ENCODE assay signal across 8 cellular contexts in the genomic region with DNA sequence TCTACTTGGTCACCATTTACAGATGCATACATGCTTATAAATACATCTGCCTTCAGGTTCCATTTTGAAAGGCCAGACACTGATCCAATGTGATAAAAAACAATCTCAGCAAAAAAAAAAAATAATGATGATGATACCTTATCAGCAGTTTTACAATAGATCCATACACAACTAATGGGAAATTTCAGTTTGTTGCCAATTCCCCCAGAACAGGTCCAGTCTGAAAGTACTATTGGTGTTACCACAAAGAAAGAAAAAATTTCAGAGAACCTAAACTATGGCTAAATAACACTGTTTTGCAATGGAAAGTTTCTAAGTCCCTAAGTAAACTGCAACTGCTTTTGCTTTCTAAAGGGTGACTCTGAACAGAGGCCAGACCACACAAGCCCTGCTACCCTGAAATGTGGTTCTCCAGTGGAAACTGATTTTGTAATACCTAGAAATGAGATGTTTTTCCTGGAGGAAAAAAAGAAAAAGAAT. TPM values are rescaled to one million over a fixed set of nuclear protein-coding genes. Genes with fewer than 3 reads are reported as not detected.
DNase-seq lines count a peak whose midpoint lies in the region; ATAC-seq and TF ChIP-seq lines count a peak whose summit lies in the region.

No MANE protein-coding gene starts in this region.

- H3K18ac ChIP-seq in mesenchymal stem cell (ENCODE audit: low read depth in 1 of 2, low read length in 2 of 2) = no peak overlapping the region

- H2BK120ac ChIP-seq in mesenchymal stem cell (ENCODE audit: low read depth, low read length) = no peak overlapping the region

- H4K91ac ChIP-seq in mesenchymal stem cell (ENCODE audit: low read length) = no peak overlapping the region

- no peak for TF ChIP-seq CTCF in activated CD8-positive, alpha-beta T cell treated with anti-CD3 and anti-CD28 coated beads for 36 hours (IDR thresholded peaks at IDR 0.05)
- no peak for TF ChIP-seq CTCF in type B pancreatic cell (conservative IDR thresholded peaks at IDR 0.05)

- no peak overlapping the region for H3K4ac ChIP-seq in mesenchymal stem cell (ENCODE audit: low read depth in 1 of 2, low read length in 2 of 2)

- POLR2A ChIA-PET in activated CD8-positive, alpha-beta T cell treated with anti-CD3 and anti-CD28 coated beads for 36 hours (lab: Charles Lee) = interaction anchor here (0.8 to 10.3 kb wide), 4 partner anchors 14 to 102 kb away, joined by 3 to 207 read pairs (median 74); no protein-coding TSS in a partner anchor

- no peaks in the 10 kb centered on the region for H3K9me3 ChIP-seq in mesenchymal stem cell (ENCODE audit: control insufficient read depth, low read length)

- peaks cover 25% of the 10 kb centered on the region for H3K79me1 ChIP-seq in mesenchymal stem cell (replicated peaks; ENCODE audit: low read length, poor library complexity, severe bottlenecking)

- H3K9ac ChIP-seq in mesenchymal stem cell (ENCODE audit: low read length) = peak overlapping the region; percentile 49

- H3K9me3 Mint-ChIP-seq in activated CD8-positive, alpha-beta T cell treated with anti-CD3 and anti-CD28 coated beads for 36 hours = peaks cover 4% of the 10 kb centered on the region
- no peaks in the 10 kb centered on the region for H3K9me3 Mint-ChIP-seq in type B pancreatic cell

- H3K4me1 Mint-ChIP-seq in activated CD8-positive, alpha-beta T cell treated with anti-CD3 and anti-CD28 coated beads for 36 hours (ENCODE audit: low read depth) = peaks cover 84% of the 10 kb centered on the region
- H3K4me1 Mint-ChIP-seq in type B pancreatic cell (ENCODE audit: unreplicated experiment) = peaks cover 26% of the 10 kb centered on the region

- ATAC-seq in HG02981 (IDR thresholded peaks at IDR 0.05; ENCODE audit: unreplicated experiment) (peak; percentile 47), left colon (no peak)
- peak; percentile 28 for ATAC-seq in activated CD8-positive, alpha-beta T cell treated with anti-CD3 and anti-CD28 coated beads for 36 hours

- H2BK12ac ChIP-seq in mesenchymal stem cell (ENCODE audit: low read length in 2 of 2) = no peak overlapping the region

- peaks cover 7% of the 10 kb centered on the region for H3K4me1 ChIP-seq in mesenchymal stem cell (ENCODE audit: control insufficient read depth, insufficient read depth, low read depth, low read length)

- no peaks in the 10 kb centered on the region for H3K27me3 ChIP-seq in mesenchymal stem cell (ENCODE audit: control insufficient read depth in 1 of 2, insufficient read depth in 1 of 2, low read length in 2 of 2)

- no peak overlapping the region for H3K4me3 ChIP-seq in mesenchymal stem cell (ENCODE audit: insufficient read depth in 1 of 2, low read depth in 1 of 2, low read length in 2 of 2)

- CTCF ChIA-PET in activated CD8-positive, alpha-beta T cell treated with anti-CD3 and anti-CD28 coated beads for 36 hours (lab: Charles Lee) = interaction anchor here (1.0 to 10.1 kb wide), 8 partner anchors 14 to 103 kb away, joined by 3 to 152 read pairs (median 28); no protein-coding TSS in a partner anchor

- H2AK5ac ChIP-seq in mesenchymal stem cell (ENCODE audit: low read length, severe bottlenecking) = no peak overlapping the region

- no peak overlapping the region for H2BK15ac ChIP-seq in mesenchymal stem cell (ENCODE audit: low read depth, poor library complexity, severe bottlenecking)

- no peak overlapping the region for H2BK5ac ChIP-seq in mesenchymal stem cell (ENCODE audit: low read depth, low read length, poor library complexity, severe bottlenecking)

- peak; percentile 65 for DNase-seq in SKM-1 treated with dmso at 0.1 percent for 144 hours (lab: John Stamatoyannopoulos, UW; ENCODE audit: unreplicated experiment)
- DNase-seq in SKM-1 (lab: John Stamatoyannopoulos, UW; ENCODE audit: unreplicated experiment) = no peak
- peak; percentile 76 for DNase-seq in activated CD8-positive, alpha-beta T cell treated with anti-CD3 and anti-CD28 coated beads for 36 hours
- peak; percentile 89 for DNase-seq in mesenchymal stem cell
- no peak for DNase-seq in left colon
- DNase-seq in type B pancreatic cell (ENCODE audit: extremely low spot score, unreplicated experiment) = no peak
- DNase-seq in occipital lobe (lab: John Stamatoyannopoulos, UW) = no peak

- no peak overlapping the region for H4K8ac ChIP-seq in mesenchymal stem cell (ENCODE audit: low read length)

- H3K27me3 Mint-ChIP-seq in activated CD8-positive, alpha-beta T cell treated with anti-CD3 and anti-CD28 coated beads for 36 hours = no peaks in the 10 kb centered on the region
- no peaks in the 10 kb centered on the region for H3K27me3 Mint-ChIP-seq in type B pancreatic cell

- no peak overlapping the region for H3K4me2 ChIP-seq in mesenchymal stem cell (ENCODE audit: low read length, poor library complexity, severe bottlenecking)

- H3K27ac Mint-ChIP-seq in activated CD8-positive, alpha-beta T cell treated with anti-CD3 and anti-CD28 coated beads for 36 hours = peak overlapping the region; percentile 99
- H3K27ac Mint-ChIP-seq in type B pancreatic cell = no peak overlapping the region

- no peak overlapping the region for H3K14ac ChIP-seq in mesenchymal stem cell (ENCODE audit: low read length in 2 of 2)

- H3K36me3 ChIP-seq in mesenchymal stem cell (ENCODE audit: control insufficient read depth in 1 of 2, insufficient read depth in 2 of 2, low read depth in 1 of 2, low read length in 2 of 2) = peaks cover 9 to 23% of the 10 kb centered on the region in 2 experiments

- intact Hi-C loops in activated CD8-positive, alpha-beta T cell treated with anti-CD3 and anti-CD28 coated beads for 36 hours (cut with micrococcal nuclease) = loop anchor here (1.0 to 5.0 kb wide), 2 partner anchors 22 to 103 kb away; no protein-coding TSS in a partner anchor
- intact Hi-C loops in left colon (cut with DNase I, micrococcal nuclease) = no loop called here

- no peak overlapping the region for H3K27ac ChIP-seq in mesenchymal stem cell (ENCODE audit: low read length, poor library complexity, severe bottlenecking)

- peaks cover 68% of the 10 kb centered on the region for H3K36me3 Mint-ChIP-seq in activated CD8-positive, alpha-beta T cell treated with anti-CD3 and anti-CD28 coated beads for 36 hours (ENCODE audit: low read depth)
- H3K36me3 Mint-ChIP-seq in type B pancreatic cell = peaks cover 12% of the 10 kb centered on the region

- no peak overlapping the region for H2AFZ ChIP-seq in mesenchymal stem cell (ENCODE audit: low read depth, low read length)

- peak overlapping the region; percentile 65 for H3K4me3 Mint-ChIP-seq in activated CD8-positive, alpha-beta T cell treated with anti-CD3 and anti-CD28 coated beads for 36 hours
- H3K4me3 Mint-ChIP-seq in type B pancreatic cell = no peak overlapping the region

- no peak overlapping the region for H3K23ac ChIP-seq in mesenchymal stem cell (ENCODE audit: low read length in 2 of 2)

RNA-seq across cellular contexts. Expression of a gene that starts 54.1 kb away (rescaled TPM):
- 10 to 100 TPM; 95.5 to 95.7 TPM for total RNA-seq in activated CD8-positive, alpha-beta T cell treated with anti-CD3 and anti-CD28 coated beads for 36 hours
- polyA plus RNA-seq in mesenchymal stem cell (2013, experiment 1 of 2) = 28.4 TPM
- 28.0 TPM for polyA plus RNA-seq in mesenchymal stem cell (2013, experiment 2 of 2)
- total RNA-seq in left colon (10 to 100 TPM; 40.5 to 58.5 TPM), type B pancreatic cell (ENCODE audit: low replicate concordance) (17.8 and 26.8 TPM in 2 replicates), occipital lobe (39.9 TPM)

Comparison
In these comparisons a context has a peak if more than half of its experiments do, and no peak if none do; other contexts are left out.
1. DNase-seq: peak in SKM-1 treated with dmso at 0.1 percent for 144 hours (single experiment), activated CD8-positive, alpha-beta T cell treated with anti-CD3 and anti-CD28 coated beads for 36 hours (single experiment) and mesenchymal stem cell (single experiment); none in SKM-1 (single experiment), left colon (0 of 2), type B pancreatic cell (single experiment) and occipital lobe (single experiment).